15 cellular contexts compared by ENCODE assay signal in genomic region chr3:12954180-12954579, GRCh38.
A peak's percentile ranks its signal among the peaks of the same experiment; 100 is the strongest.
DNase-seq lines count a peak whose midpoint lies in the region; ATAC-seq and TF ChIP-seq lines count a peak whose summit lies in the region.
"Had no signal": no experiment of that assay in that cellular context is flagged by ENCODE, and none has a peak within 500 bp of the region (broad histone marks: within the 10 kb centered on the region; RNA-seq: fewer than 3 reads in every experiment).

No MANE protein-coding gene starts in this region.

- no peak for TF ChIP-seq POLR2A in body of pancreas (IDR thresholded peaks at IDR 0.05)

- no peaks in the 10 kb centered on the region for H3K36me3 ChIP-seq in left ventricle myocardium inferior
- no peaks in the 10 kb centered on the region for H3K36me3 ChIP-seq in tibial artery
- H3K36me3 ChIP-seq in body of pancreas (replicated peaks in 1 of 2; ENCODE audit: insufficient read depth in 1 of 2, low read depth in 2 of 2) = no peaks in the 10 kb centered on the region
- H3K36me3 ChIP-seq: upper lobe of left lung had no signal

- H3K4me1 Mint-ChIP-seq in central memory CD8-positive, alpha-beta T cell = peaks cover 76% of the 10 kb centered on the region
- peaks cover 70% of the 10 kb centered on the region for H3K4me1 Mint-ChIP-seq in nephron

- H3K4me1 ChIP-seq in left ventricle myocardium inferior (peaks cover 98% of the 10 kb centered on the region), tibial artery (peaks cover 18 to 99% (median 95%) of the 10 kb centered on the region in 4 donors), body of pancreas (peaks cover 37% of the 10 kb centered on the region)

- H3K27me3 ChIP-seq in left ventricle myocardium inferior (ENCODE audit: low read depth) (no peaks in the 10 kb centered on the region), tibial artery (no peaks in the 10 kb centered on the region), body of pancreas (no peaks in the 10 kb centered on the region)
- H3K27me3 ChIP-seq: upper lobe of left lung had no signal

- H3K9me3 ChIP-seq in left ventricle myocardium inferior (replicated peaks) (no peaks in the 10 kb centered on the region), tibial artery (no peaks in the 10 kb centered on the region), body of pancreas (no peaks in the 10 kb centered on the region)
- H3K9me3 ChIP-seq: upper lobe of left lung had no signal

- H3K36me3 Mint-ChIP-seq in central memory CD8-positive, alpha-beta T cell (ENCODE audit: insufficient read depth) = peaks cover 11% of the 10 kb centered on the region
- no peaks in the 10 kb centered on the region for H3K36me3 Mint-ChIP-seq in nephron (ENCODE audit: low read depth)

- H3K27ac ChIP-seq in left ventricle myocardium inferior (replicated peaks) (peak overlapping the region; percentile 91), tibial artery (peak overlapping the region; percentile 89 to 94), body of pancreas (no peak overlapping the region)

- 74 to 88% methylated on average over 5 to 6 of the region's 6 CpGs for WGBS in body of pancreas, 2 donors

- TF ChIP-seq CTCF in left ventricle myocardium inferior (IDR thresholded peaks at IDR 0.05; ENCODE audit: borderline replicate concordance) (no peak), nephron (IDR thresholded peaks at IDR 0.05; ENCODE audit: unreplicated experiment in 3 of 3) (no peak), tibial artery (IDR thresholded peaks at IDR 0.05) (no peak), body of pancreas (IDR thresholded peaks at IDR 0.05) (no peak)

- ATAC-seq in central memory CD8-positive, alpha-beta T cell (replicated peaks; ENCODE audit: extremely low read depth, poor library complexity, severe bottlenecking) = no peak
- no peak for ATAC-seq in body of pancreas

- DNase-seq in left ventricle myocardium inferior = no peak
- no peak for DNase-seq in cardiac septum (ENCODE audit: low spot score)
- DNase-seq in central memory CD8-positive, alpha-beta T cell (ENCODE audit: low spot score in 2 of 2) = no peak
- DNase-seq in tibial artery = no peak
- no peak for DNase-seq in body of pancreas
- no peak for DNase-seq in hippocampal formation (lab: John Stamatoyannopoulos, UW)
- DNase-seq in occipital lobe (lab: John Stamatoyannopoulos, UW) = no peak
- DNase-seq: activated CD8-positive, alpha-beta memory T cell treated with anti-CD3 and anti-CD28 coated beads for 24 hours; activated effector memory CD4-positive, alpha-beta T cell treated with anti-CD3 and anti-CD28 coated beads, Interleukin-2, amount 50 U/mL, for 16 hours; HFFc6; islet precursor cell; KG1; NCI-H1436 treated with DMSO at 0.1 percent for 48 hours had no signal

- H3K9me3 Mint-ChIP-seq in central memory CD8-positive, alpha-beta T cell = no peaks in the 10 kb centered on the region
- no peaks in the 10 kb centered on the region for H3K9me3 Mint-ChIP-seq in nephron
- H3K9me3 Mint-ChIP-seq: HFFc6 had no signal

- H3K4me3 ChIP-seq in left ventricle myocardium inferior (no peak overlapping the region), tibial artery (no peak overlapping the region), body of pancreas (no peak overlapping the region)
- H3K4me3 ChIP-seq: upper lobe of left lung had no signal

- H3K4me3 Mint-ChIP-seq in central memory CD8-positive, alpha-beta T cell = no peak overlapping the region
- H3K4me3 Mint-ChIP-seq in nephron = peak overlapping the region in 1 of 3 experiments; percentile 52
- H3K4me3 Mint-ChIP-seq: HFFc6 had no signal

- H3K27ac Mint-ChIP-seq in central memory CD8-positive, alpha-beta T cell (ENCODE audit: low read depth) = peak overlapping the region; percentile 65
- peak overlapping the region in 2 of 3 experiments; percentile 38 to 62 for H3K27ac Mint-ChIP-seq in nephron
- H3K27ac Mint-ChIP-seq: HFFc6 had no signal

- intact Hi-C loops in left ventricle myocardium inferior (cut with micrococcal nuclease) = no loop called here
- intact Hi-C loops in cardiac septum (cut with DNase I) = loop anchor here (2.0 kb wide), 1 partner anchor 31 kb away; no protein-coding TSS in a partner anchor
- intact Hi-C loops in tibial artery (cut with DNase I; ENCODE audit: low total_unique reads) = no loop called here
- intact Hi-C loops in body of pancreas (cut with DNase I) = no loop called here

- no peaks in the 10 kb centered on the region for H3K27me3 Mint-ChIP-seq in central memory CD8-positive, alpha-beta T cell
- no peaks in the 10 kb centered on the region for H3K27me3 Mint-ChIP-seq in nephron (ENCODE audit: low read depth)

Comparison
In these comparisons a context has a peak if more than half of its experiments do, and no peak if none do; other contexts are left out.
1. H3K27ac ChIP-seq: peak in left ventricle myocardium inferior (single experiment) and tibial artery (2 of 2); none in body of pancreas (0 of 4).